Comparison of ENCODE assay signal across 20 cellular contexts in genomic region chr2:189234991-189235390, GRCh38.
"Had no signal": no experiment of that assay in that cellular context is flagged by ENCODE, and none has a peak within 500 bp of the region (broad histone marks: within the 10 kb centered on the region; RNA-seq: fewer than 3 reads in every experiment).

No MANE protein-coding gene starts in this region.

- H3K4me3 ChIP-seq: coronary artery, left lung, tibial artery had no signal

- ATAC-seq: esophagus mucosa; left lung; stimulated activated naive CD8-positive, alpha-beta T cell treated with anti-CD3 and anti-CD28 coated beads, Interleukin-15, Interleukin-2, amounts not matched to agents 100 U/mL and 50 U/mL, for 24 hours had no signal

- H3K9me3 ChIP-seq: left lung, tibial artery had no signal

- H3K27ac ChIP-seq: coronary artery, left lung, tibial artery, WERI-Rb-1 had no signal

- DNase-seq: activated CD4-positive, alpha-beta T cell treated with anti-CD3 and anti-CD28 coated beads for 1 hour; activated naive CD8-positive, alpha-beta T cell treated with anti-CD3 and anti-CD28 coated beads for 36 hours; activated T-cell treated with anti-CD3 and anti-CD28 coated beads for 4 hours; amygdala; kidney; left lung; midbrain; nephron progenitor cell; nucleus accumbens; posterior cingulate gyrus; retina; stimulated activated CD4-positive, alpha-beta T cell treated with anti-CD3 and anti-CD28 coated beads, Interleukin-2, amount 100 ng/mL, for 24 hours; stimulated activated naive CD8-positive, alpha-beta T cell treated with anti-CD3 and anti-CD28 coated beads, Interleukin-15, Interleukin-2, amounts not matched to agents 100 U/mL and 50 U/mL, for 24 hours; substantia nigra; T-helper 2 cell; tibial artery; WERI-Rb-1 had no signal

- H3K4me1 ChIP-seq: left lung had no signal

- H3K36me3 ChIP-seq: left lung, tibial artery, WERI-Rb-1 had no signal

- H3K4me3 Mint-ChIP-seq: activated naive CD8-positive, alpha-beta T cell treated with anti-CD3 and anti-CD28 coated beads for 36 hours; central memory CD8-positive, alpha-beta T cell; nephron progenitor cell had no signal

- H3K4me1 Mint-ChIP-seq: central memory CD8-positive, alpha-beta T cell; nephron progenitor cell had no signal

- H3K27me3 Mint-ChIP-seq: activated naive CD8-positive, alpha-beta T cell treated with anti-CD3 and anti-CD28 coated beads for 36 hours; central memory CD8-positive, alpha-beta T cell had no signal

- H3K27ac Mint-ChIP-seq: activated naive CD8-positive, alpha-beta T cell treated with anti-CD3 and anti-CD28 coated beads for 36 hours; nephron progenitor cell had no signal

- H3K27me3 ChIP-seq: left lung, tibial artery had no signal
